Comparison of ENCODE assay signal across 8 cellular contexts in genomic region chr1:112618721-112619517, GRCh38. TPM values are rescaled to one million over a fixed set of nuclear protein-coding genes. Genes with fewer than 3 reads are reported as not detected.
DNase-seq lines count a peak whose midpoint lies in the region; ATAC-seq lines count a peak whose summit lies in the region.

TSS of gene ST7L (minus strand) at chr1:112619141. CDS start at chr1:112619113, 28 bp downstream.

- H3K9ac ChIP-seq in BLaER1 = peak within 1 kb of the TSS; percentile 96

- H3K9me3 ChIP-seq in BLaER1 = no peaks in the 10 kb centered on the region

- H3K4me1 Mint-ChIP-seq in dendritic cell treated with granulocyte-macrophage colony-stimulating factor and Interleukin-4, amounts not matched to agents 40 ng/mL and 50 ng/mL, for 4 days (ENCODE audit: low read depth) = peaks cover 27% of the 10 kb centered on the region

- H3K27ac Mint-ChIP-seq in dendritic cell treated with granulocyte-macrophage colony-stimulating factor and Interleukin-4, amounts not matched to agents 40 ng/mL and 50 ng/mL, for 4 days = peak within 1 kb of the TSS; percentile 99

- peaks cover 38% of the 10 kb centered on the region for H3K4me1 ChIP-seq in BLaER1

- H3K4me3 ChIP-seq in BLaER1 = peak within 1 kb of the TSS; percentile 84

- no peaks in the 10 kb centered on the region for H3K27me3 ChIP-seq in BLaER1

- H3K36me3 Mint-ChIP-seq in dendritic cell treated with granulocyte-macrophage colony-stimulating factor and Interleukin-4, amounts not matched to agents 40 ng/mL and 50 ng/mL, for 4 days (ENCODE audit: low read depth) = peaks cover 52% of the 10 kb centered on the region

- peaks cover 17% of the 10 kb centered on the region for H3K36me3 ChIP-seq in BLaER1

- peak; percentile 92 for ATAC-seq in left lobe of liver

- no peaks in the 10 kb centered on the region for H3K27me3 Mint-ChIP-seq in dendritic cell treated with granulocyte-macrophage colony-stimulating factor and Interleukin-4, amounts not matched to agents 40 ng/mL and 50 ng/mL, for 4 days

- intact Hi-C loops in dendritic cell treated with granulocyte-macrophage colony-stimulating factor and Interleukin-4, amounts not matched to agents 40 ng/mL and 50 ng/mL, for 4 days (cut with micrococcal nuclease) = loop anchor here (1.0 to 10.0 kb wide), 4 partner anchors 83 to 222 kb away; partner anchors contain the start of genes CTTNBP2NL and WNT2B

- DNase-seq in H4 (ENCODE audit: low spot score) = peak; percentile 23
- DNase-seq in NCI-H2227 treated with DMSO at 0.1 percent for 48 hours (lab: John Stamatoyannopoulos, UW) = peak; percentile 56
- peak; percentile 39 to 41 for DNase-seq in activated CD4-positive, alpha-beta T cell treated with anti-CD3 and anti-CD28 coated beads, Interleukin-2, amount 50 U/mL, for 4 hours
- DNase-seq in left lobe of liver (ENCODE audit: low spot score) = peak; percentile 87
- peak; percentile 55 for DNase-seq in stimulated activated CD4-positive, alpha-beta T cell treated with anti-CD3 and anti-CD28 coated beads, Interleukin-1b, Interleukin-23, amount 100 ng/mL, for 48 hours
- DNase-seq in GOT3 (lab: John Stamatoyannopoulos, UW) = no peak

- H4K20me1 ChIP-seq in BLaER1 = peaks cover 35% of the 10 kb centered on the region

- H3K4me3 Mint-ChIP-seq in dendritic cell treated with granulocyte-macrophage colony-stimulating factor and Interleukin-4, amounts not matched to agents 40 ng/mL and 50 ng/mL, for 4 days = peak within 1 kb of the TSS; percentile 97

- H3K27ac ChIP-seq in BLaER1 = peak within 1 kb of the TSS; percentile 98

- H3K9me3 Mint-ChIP-seq in dendritic cell treated with granulocyte-macrophage colony-stimulating factor and Interleukin-4, amounts not matched to agents 40 ng/mL and 50 ng/mL, for 4 days = no peaks in the 10 kb centered on the region

- H3K4me2 ChIP-seq in BLaER1 = peak within 1 kb of the TSS; percentile 84

RNA-seq across cellular contexts. Expression of gene ST7L, which starts in this region (rescaled TPM):
- 13.7 and 16.0 TPM in 2 replicates for total RNA-seq in H4 (2014; rRNA removed; shearing (Covaris generic))
- total RNA-seq in left lobe of liver = 6.2 TPM
